Comparison of ENCODE assay signal across 23 cellular contexts in the genomic region with DNA sequence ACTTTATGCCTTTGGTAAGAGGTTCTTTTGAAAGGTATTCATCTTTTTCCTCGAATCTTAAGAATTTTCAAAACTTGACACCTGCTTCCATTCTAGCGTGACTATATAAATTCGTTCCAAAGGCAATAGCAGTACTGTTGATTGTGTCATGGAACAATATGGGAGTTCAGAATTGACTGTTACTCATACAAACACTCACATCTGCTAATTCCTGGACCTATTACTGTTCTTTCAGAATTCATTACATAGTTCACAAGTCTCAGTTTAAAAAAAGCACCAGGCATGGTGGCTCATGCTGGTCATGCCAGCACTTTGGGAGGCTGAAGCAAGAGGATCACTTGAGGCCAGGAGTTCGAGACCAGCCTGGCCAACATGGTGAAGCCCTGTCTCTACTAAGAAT.
"Had no signal": no experiment of that assay in that cellular context is flagged by ENCODE, and none has a peak within 500 bp of the region (broad histone marks: within the 10 kb centered on the region; RNA-seq: fewer than 3 reads in every experiment).

No MANE protein-coding gene starts in this region.

- H3K9me3 ChIP-seq: adrenal gland had no signal

- H3K36me3 ChIP-seq: adrenal gland had no signal

- H3K27ac ChIP-seq: adrenal gland had no signal

- H3K27me3 ChIP-seq: adrenal gland had no signal

- H3K4me3 ChIP-seq: adrenal gland had no signal

- DNase-seq: activated CD4-positive, alpha-beta T cell treated with anti-CD3 and anti-CD28 coated beads for 48 hours; activated CD4-positive, alpha-beta T cell treated with anti-CD3 and anti-CD28 coated beads, Interleukin-2, amount 50 U/mL, for 4 hours; activated CD4-positive, CD25-positive, alpha-beta regulatory T cell treated with anti-CD3 and anti-CD28 coated beads, Interleukin-2, amount 50 U/mL, for 72 hours; activated CD8-positive, alpha-beta memory T cell treated with anti-CD3 and anti-CD28 coated beads, Interleukin-2, amount 50 U/mL, for 48 hours; activated CD8-positive, alpha-beta T cell treated with anti-CD3 and anti-CD28 coated beads, Interleukin-2, amount 10 ng/mL, durations not matched to agents 7 days and 5 days; activated naive CD4-positive, alpha-beta T cell treated with anti-CD3 and anti-CD28 coated beads, Interleukin-2, amount 50 U/mL, for 16 hours; activated naive CD8-positive, alpha-beta T cell treated with anti-CD3 and anti-CD28 coated beads, Interleukin-2, amount 10 ng/mL, durations not matched to agents 7 days and 5 days; activated T-cell treated with anti-CD3 and anti-CD28 coated beads, Interleukin-2, amount 50 U/mL, for 1 hour; adrenal gland; anterior cingulate cortex; cerebellar nuclear complex; NCI-H1092; NCI-H1417 treated with DMSO at 0.1 percent for 48 hours; NCI-H1694; NCI-H2029 treated with DMSO at 0.1 percent for 48 hours; NCI-H345; NCI-H510A; NCI-H69; NK-92 treated with Interleukin-12 subunit alpha and Interleukin-12 subunit beta, amount 100 ng/mL, for 24 hours; OCI-M1; SHP77 had no signal

- ATAC-seq: activated CD8-positive, alpha-beta T cell treated with anti-CD3 and anti-CD28 coated beads, Interleukin-2, amount 10 ng/mL, durations not matched to agents 7 days and 5 days; Panc1; WTC11 had no signal
